Comparison of ENCODE assay signal across 25 cellular contexts in genomic region chr21:42771503-42771805, GRCh38.
"Had no signal": no experiment of that assay in that cellular context is flagged by ENCODE, and none has a peak within 500 bp of the region (broad histone marks: within the 10 kb centered on the region; RNA-seq: fewer than 3 reads in every experiment).

No MANE protein-coding gene starts in this region.

- H3K27me3 ChIP-seq: esophagus squamous epithelium, right atrium auricular region, sigmoid colon, suprapubic skin, transverse colon, upper lobe of right lung, uterus had no signal

- H3K36me3 ChIP-seq: right atrium auricular region, upper lobe of right lung, uterus had no signal

- H3K9me3 Mint-ChIP-seq: natural killer cell; stimulated activated naive CD8-positive, alpha-beta T cell treated with anti-CD3 and anti-CD28 coated beads, Interleukin-15, Interleukin-2, amounts not matched to agents 100 ng/mL and 50 ng/mL, for 24 hours had no signal

- H2AFZ ChIP-seq: parathyroid adenoma had no signal

- H3K36me3 Mint-ChIP-seq: natural killer cell; stimulated activated memory B cell treated with anti-CD40 and anti-IgM and Interleukin-4, amounts not matched to agents 10 μg/mL and 1 μg/mL and 100 μg/mL, for 72 hours had no signal

- H3K27ac Mint-ChIP-seq: natural killer cell; progenitor cell of endocrine pancreas; stimulated activated memory B cell treated with anti-CD40 and anti-IgM and Interleukin-4, amounts not matched to agents 10 μg/mL and 1 μg/mL and 100 μg/mL, for 72 hours; stimulated activated naive CD8-positive, alpha-beta T cell treated with anti-CD3 and anti-CD28 coated beads, Interleukin-15, Interleukin-2, amounts not matched to agents 100 ng/mL and 50 ng/mL, for 24 hours had no signal

- H3K4me3 Mint-ChIP-seq: natural killer cell; stimulated activated memory B cell treated with anti-CD40 and anti-IgM and Interleukin-4, amounts not matched to agents 10 μg/mL and 1 μg/mL and 100 μg/mL, for 72 hours; stimulated activated naive CD8-positive, alpha-beta T cell treated with anti-CD3 and anti-CD28 coated beads, Interleukin-15, Interleukin-2, amounts not matched to agents 100 ng/mL and 50 ng/mL, for 24 hours had no signal

- H3K27ac ChIP-seq: coronary artery, esophagus squamous epithelium, heart right ventricle, lower lobe of right lung, parathyroid adenoma, right atrium auricular region, sigmoid colon, suprapubic skin, transverse colon, upper lobe of right lung, uterus had no signal

- H3K4me3 ChIP-seq: coronary artery, esophagus squamous epithelium, heart right ventricle, lower lobe of right lung, right atrium auricular region, sigmoid colon, suprapubic skin, transverse colon, upper lobe of right lung, uterus had no signal

- H3K27me3 Mint-ChIP-seq: progenitor cell of endocrine pancreas; stimulated activated naive CD8-positive, alpha-beta T cell treated with anti-CD3 and anti-CD28 coated beads, Interleukin-15, Interleukin-2, amounts not matched to agents 100 ng/mL and 50 ng/mL, for 24 hours had no signal

- H3K9me3 ChIP-seq: esophagus squamous epithelium, heart right ventricle, lower lobe of right lung, right atrium auricular region, sigmoid colon, suprapubic skin, transverse colon, upper lobe of right lung, uterus had no signal

- H3K79me2 ChIP-seq: parathyroid adenoma had no signal

- H3K4me1 ChIP-seq: esophagus squamous epithelium, heart right ventricle, lower lobe of right lung, parathyroid adenoma, right atrium auricular region, sigmoid colon, suprapubic skin, transverse colon, upper lobe of right lung, uterus had no signal

- ATAC-seq: left ventricle myocardium superior; lower lobe of right lung; natural killer cell; stimulated activated memory B cell treated with anti-CD40 and anti-IgM and Interleukin-4, amounts not matched to agents 10 μg/mL and 1 μg/mL and 100 μg/mL, for 72 hours; upper lobe of right lung had no signal

- DNase-seq: dermis blood vessel endothelial cell; effector memory CD4-positive, alpha-beta T cell; erythroblast; esophagus squamous epithelium; foreskin melanocyte; glutamatergic neuron; heart right ventricle; hippocampal formation; kidney glomerular epithelial cell; left ventricle myocardium superior; lower lobe of right lung; natural killer cell; sigmoid colon; stimulated activated CD4-positive, alpha-beta T cell treated with anti-CD3 and anti-CD28 coated beads, Interleukin-2, amount 100 ng/mL, for 24 hours; stimulated activated CD4-positive, alpha-beta T cell treated with anti-CD3 and anti-CD28 coated beads, Interleukin-4, amount 100 ng/mL, for 24 hours; transverse colon; upper lobe of right lung; uterus had no signal
